8 cellular contexts compared by ENCODE assay signal in the genomic region with DNA sequence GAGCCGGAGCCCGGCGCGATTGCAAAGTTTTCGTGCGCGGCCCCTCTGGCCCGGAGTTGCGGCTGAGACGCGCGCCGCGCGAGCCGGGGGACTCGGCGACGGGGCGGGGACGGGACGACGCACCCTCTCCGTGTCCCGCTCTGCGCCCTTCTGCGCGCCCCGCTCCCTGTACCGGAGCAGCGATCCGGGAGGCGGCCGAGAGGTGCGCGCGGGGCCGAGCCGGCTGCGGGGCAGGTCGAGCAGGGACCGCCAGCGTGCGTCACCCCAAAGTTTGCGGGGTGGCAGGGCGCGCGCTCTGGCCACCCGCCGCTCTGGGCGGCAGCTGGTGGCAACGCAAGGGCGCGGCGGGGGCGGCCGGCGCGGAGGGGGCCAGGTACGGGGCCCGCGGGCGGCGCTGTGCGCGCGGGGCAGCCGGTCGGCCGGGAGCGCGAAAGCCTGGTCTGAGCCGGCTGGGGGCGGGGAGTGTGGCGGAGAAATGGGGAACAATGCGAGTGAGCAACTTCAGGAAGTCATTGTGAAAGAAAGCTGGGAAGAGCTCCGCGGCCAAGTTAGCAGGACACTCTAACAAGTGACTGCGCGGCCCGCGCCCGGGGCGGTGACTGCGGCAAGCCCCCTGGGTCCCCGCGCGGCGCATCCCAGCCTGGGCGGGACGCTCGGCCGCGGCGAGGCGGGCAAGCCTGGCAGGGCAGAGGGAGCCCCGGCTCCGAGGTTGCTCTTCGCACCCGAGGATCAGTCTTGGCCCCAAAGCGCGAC. TPM values are rescaled to one million over a fixed set of nuclear protein-coding genes. Genes with fewer than 3 reads are reported as not detected.
DNase-seq lines count a peak whose midpoint lies in the region; ATAC-seq, FAIRE-seq and TF ChIP-seq lines count a peak whose summit lies in the region.

IKZF1 (plus strand) TSS at position 559 of the 753 bp plus-strand sequence. CDS start 14,346 bp downstream, outside the sequence.

- ATAC-seq in GM18907 (IDR thresholded peaks at IDR 0.05; ENCODE audit: unreplicated experiment) = peak; percentile 34
- peak; percentile 34 for ATAC-seq in HG02938 (IDR thresholded peaks at IDR 0.05; ENCODE audit: unreplicated experiment)
- ATAC-seq in RWPE2 (ENCODE audit: low read depth) = peak; percentile 38; the same call in 2 of the 3 replicates

- peaks cover 83% of the 10 kb centered on the region for H3K27me3 ChIP-seq in RWPE2 (ENCODE audit: insufficient read depth, poor library complexity, severe bottlenecking)
- peaks cover 61% of the 10 kb centered on the region for H3K27me3 ChIP-seq in iPS-18a (ENCODE audit: control insufficient read depth, insufficient read depth, low read length)
- H3K27me3 ChIP-seq in small intestine (ENCODE audit: control insufficient read depth in 2 of 2, insufficient read depth in 2 of 2, low read length in 2 of 2) = peaks cover 3 to 4% of the 10 kb centered on the region in 2 donors

- H3K36me3 ChIP-seq in RWPE2 (ENCODE audit: low read depth) (no peaks in the 10 kb centered on the region), iPS-18a (ENCODE audit: control insufficient read depth, low read depth, low read length) (no peaks in the 10 kb centered on the region), small intestine (ENCODE audit: control insufficient read depth in 2 of 2, insufficient read depth in 2 of 2, low read length in 2 of 2) (no peaks in the 10 kb centered on the region)

- H3K9me3 ChIP-seq in RWPE2 (ENCODE audit: severe bottlenecking) = no peaks in the 10 kb centered on the region
- no peaks in the 10 kb centered on the region for H3K9me3 ChIP-seq in iPS-18a (ENCODE audit: control insufficient read depth, low read depth, low read length)
- H3K9me3 ChIP-seq in small intestine (ENCODE audit: control insufficient read depth, low read depth) = no peaks in the 10 kb centered on the region

- no peak within 1 kb of the TSS for H3K9ac ChIP-seq in iPS-18a (ENCODE audit: low read length)

- no peak for DNase-seq in RWPE2 (ENCODE audit: low spot score)
- peak; percentile 68 for DNase-seq in activated naive CD8-positive, alpha-beta T cell treated with anti-CD3 and anti-CD28 coated beads for 36 hours
- DNase-seq in small intestine = no peak
- DNase-seq in T1000 (lab: John Stamatoyannopoulos, UW) = no peak
- no peak for DNase-seq in AG08396 (ENCODE audit: low spot score)

- H3K36me3 Mint-ChIP-seq in activated naive CD8-positive, alpha-beta T cell treated with anti-CD3 and anti-CD28 coated beads for 36 hours = peaks cover 52% of the 10 kb centered on the region

- no peak within 1 kb of the TSS for H3K27ac ChIP-seq in RWPE2 (ENCODE audit: poor library complexity, severe bottlenecking)
- H3K27ac ChIP-seq in iPS-18a (ENCODE audit: low read length) = no peak within 1 kb of the TSS
- H3K27ac ChIP-seq in small intestine (ENCODE audit: low read depth in 1 of 2, low read length in 1 of 2) = peak within 1 kb of the TSS; percentile 66 to 88

- peaks cover 42% of the 10 kb centered on the region for H3K4me1 Mint-ChIP-seq in activated naive CD8-positive, alpha-beta T cell treated with anti-CD3 and anti-CD28 coated beads for 36 hours

- H3K4me3 ChIP-seq in RWPE2 (ENCODE audit: severe bottlenecking) (peak within 1 kb of the TSS; percentile 20), iPS-18a (ENCODE audit: low read length) (peak within 1 kb of the TSS; percentile 63), small intestine (ENCODE audit: low read depth in 1 of 2, low read length in 2 of 2) (peak within 1 kb of the TSS; percentile 60 to 64)

- peaks cover 6% of the 10 kb centered on the region for H3K27me3 Mint-ChIP-seq in activated naive CD8-positive, alpha-beta T cell treated with anti-CD3 and anti-CD28 coated beads for 36 hours

- WGBS in small intestine, 3 donors = 1% methylated on average over 58 to 102 of the region's 102 CpGs

- H3K27ac Mint-ChIP-seq in activated naive CD8-positive, alpha-beta T cell treated with anti-CD3 and anti-CD28 coated beads for 36 hours = peak within 1 kb of the TSS; percentile 97

- H3K4me1 ChIP-seq in RWPE2 (ENCODE audit: insufficient read depth, poor library complexity, severe bottlenecking) (no peaks in the 10 kb centered on the region), iPS-18a (ENCODE audit: control insufficient read depth, low read depth, low read length) (peaks cover 17% of the 10 kb centered on the region), small intestine (ENCODE audit: control insufficient read depth in 2 of 2, insufficient read depth in 1 of 2, low read depth in 1 of 2, low read length in 1 of 2) (no peaks in the 10 kb centered on the region)

- H3K9me3 Mint-ChIP-seq in activated naive CD8-positive, alpha-beta T cell treated with anti-CD3 and anti-CD28 coated beads for 36 hours = no peaks in the 10 kb centered on the region

- peak within 1 kb of the TSS; percentile 94 for H3K4me3 Mint-ChIP-seq in activated naive CD8-positive, alpha-beta T cell treated with anti-CD3 and anti-CD28 coated beads for 36 hours

- TF ChIP-seq CTCF in RWPE2 (IDR thresholded peaks at IDR 0.05; ENCODE audit: poor library complexity, severe bottlenecking) = no peak

- no peak for FAIRE-seq in small intestine (lab: Jason Lieb, UNC)

RNA-seq across cellular contexts. Expression of gene IKZF1, which starts in this region (rescaled TPM):
- total RNA-seq in activated naive CD8-positive, alpha-beta T cell treated with anti-CD3 and anti-CD28 coated beads for 36 hours = 100 to 1,000 TPM; 220 to 225 TPM
- polyA plus RNA-seq in small intestine = 1 to 10 TPM; 1.8 to 5.9 (median 3.0) TPM

Comparison
In these comparisons a context has a peak if more than half of its experiments do, and no peak if none do; other contexts are left out.
1. H3K27ac ChIP-seq: peak in small intestine (2 of 2); none in RWPE2 (single experiment) and iPS-18a (single experiment).
2. Peak in every context shown above with its lines, with median percentiles within 50 percentile points of each other: ATAC-seq and H3K4me3 ChIP-seq.